ENCODE assay signal across 15 cellular contexts in genomic region chr4:108889696-108890475, GRCh38.
"Had no signal": no experiment of that assay in that cellular context is flagged by ENCODE, and none has a peak within 500 bp of the region (broad histone marks: within the 10 kb centered on the region; RNA-seq: fewer than 3 reads in every experiment).

No MANE protein-coding gene starts in this region.

- DNase-seq: activated effector memory CD4-positive, alpha-beta T cell treated with Interleukin-2 at 50 U/mL for 16 hours; activated T-cell treated with anti-CD3 and anti-CD28 coated beads, Interleukin-2, amount 50 U/mL, for 1 hour; cortex of kidney; effector memory CD8-positive, alpha-beta T cell; heart left ventricle; left lung; posterior cingulate gyrus; right cardiac atrium; stimulated activated CD4-positive, alpha-beta T cell treated with anti-CD3 and anti-CD28 coated beads, Interleukin-12 subunit alpha, Interleukin-12 subunit beta, amount 100 ng/mL, for 4 hours; stimulated activated CD4-positive, alpha-beta T cell treated with anti-CD3 and anti-CD28 coated beads, Interleukin-2, amount 100 ng/mL, for 48 hours; stimulated activated naive CD4-positive, alpha-beta T cell treated with Interleukin-2 at 50 U/mL for 16 hours had no signal

- H3K9me3 Mint-ChIP-seq: activated naive CD4-positive, alpha-beta T cell treated with anti-CD3 and anti-CD28 coated beads, Interleukin-2, amount 50 U/mL, for 24 hours; brain; central memory CD8-positive, alpha-beta T cell had no signal

- H3K4me3 Mint-ChIP-seq: activated naive CD4-positive, alpha-beta T cell treated with anti-CD3 and anti-CD28 coated beads, Interleukin-2, amount 50 U/mL, for 24 hours; brain; central memory CD8-positive, alpha-beta T cell; effector memory CD8-positive, alpha-beta T cell had no signal

- H3K27me3 ChIP-seq: heart left ventricle, left lung had no signal

- H3K4me1 Mint-ChIP-seq: activated naive CD4-positive, alpha-beta T cell treated with anti-CD3 and anti-CD28 coated beads, Interleukin-2, amount 50 U/mL, for 24 hours; central memory CD8-positive, alpha-beta T cell had no signal

- H3K27ac Mint-ChIP-seq: activated naive CD4-positive, alpha-beta T cell treated with anti-CD3 and anti-CD28 coated beads, Interleukin-2, amount 50 U/mL, for 24 hours; effector memory CD8-positive, alpha-beta T cell had no signal

- H3K4me1 ChIP-seq: heart left ventricle, left lung had no signal

- H3K36me3 Mint-ChIP-seq: activated naive CD4-positive, alpha-beta T cell treated with anti-CD3 and anti-CD28 coated beads, Interleukin-2, amount 50 U/mL, for 24 hours; brain had no signal

- ATAC-seq: activated CD4-positive, CD25-positive, alpha-beta regulatory T cell treated with anti-CD3 and anti-CD28 coated beads, Interleukin-2, amount 50 U/mL, for 24 hours; effector memory CD8-positive, alpha-beta T cell; heart left ventricle; left lung; right cardiac atrium had no signal

- H3K27me3 Mint-ChIP-seq: activated naive CD4-positive, alpha-beta T cell treated with anti-CD3 and anti-CD28 coated beads, Interleukin-2, amount 50 U/mL, for 24 hours had no signal

- H3K9me3 ChIP-seq: heart left ventricle, left lung had no signal

- H3K36me3 ChIP-seq: heart left ventricle, left lung had no signal

- H3K4me3 ChIP-seq: heart left ventricle, left lung had no signal

- H3K27ac ChIP-seq: heart left ventricle, left lung had no signal
